ENCODE assay signal across 16 cellular contexts in the genomic region with DNA sequence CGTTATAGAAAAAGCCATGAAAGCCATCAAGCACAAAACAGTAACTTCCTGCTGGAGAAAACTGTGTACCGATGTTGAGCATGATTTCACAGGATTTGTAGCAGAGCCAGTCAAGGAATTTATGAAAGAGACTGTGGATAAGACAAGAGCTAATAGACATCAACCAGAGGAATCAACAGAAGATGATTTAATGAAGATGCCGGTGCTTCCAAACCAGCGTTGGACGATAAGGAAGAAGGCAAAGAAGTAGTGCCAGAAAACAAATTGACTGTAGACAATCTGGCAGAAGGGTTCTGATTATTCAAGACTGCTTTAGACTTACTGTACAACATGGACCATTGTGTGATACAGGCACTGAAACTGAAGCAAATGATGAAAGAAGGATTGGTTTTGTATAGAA.
"Had no signal": no experiment of that assay in that cellular context is flagged by ENCODE, and none has a peak within 500 bp of the region (broad histone marks: within the 10 kb centered on the region; RNA-seq: fewer than 3 reads in every experiment).

No MANE protein-coding gene starts in this region.

- H3K9me3 Mint-ChIP-seq: activated CD4-positive, alpha-beta memory T cell treated with anti-CD3 and anti-CD28 coated beads, Interleukin-2, amount 10 ng/mL, durations not matched to agents 7 days and 5 days; activated naive CD4-positive, alpha-beta T cell treated with anti-CD3 and anti-CD28 coated beads for 36 hours; activated T-helper 1 cell treated with anti-CD3 and anti-CD28 coated beads, Interleukin-12 subunit alpha, Interleukin-12 subunit beta, Interleukin-2, Interleukin-4 antibody, amounts not matched to agents 30 ng/mL and 10 ng/mL and 1 ng/mL, durations not matched to agents 14 hours and 24 hours and 36 hours; stimulated activated naive CD8-positive, alpha-beta T cell treated with anti-CD3 and anti-CD28 coated beads, Interleukin-15, amount 100 ng/mL, for 72 hours had no signal

- H3K27ac Mint-ChIP-seq: activated CD4-positive, alpha-beta memory T cell treated with anti-CD3 and anti-CD28 coated beads, Interleukin-2, amount 10 ng/mL, durations not matched to agents 7 days and 5 days; activated naive CD4-positive, alpha-beta T cell treated with anti-CD3 and anti-CD28 coated beads for 36 hours; activated T-helper 1 cell treated with anti-CD3 and anti-CD28 coated beads, Interleukin-12 subunit alpha, Interleukin-12 subunit beta, Interleukin-2, Interleukin-4 antibody, amounts not matched to agents 30 ng/mL and 10 ng/mL and 1 ng/mL, durations not matched to agents 14 hours and 24 hours and 36 hours had no signal

- H3K4me3 Mint-ChIP-seq: activated CD4-positive, alpha-beta memory T cell treated with anti-CD3 and anti-CD28 coated beads, Interleukin-2, amount 10 ng/mL, durations not matched to agents 7 days and 5 days; activated naive CD4-positive, alpha-beta T cell treated with anti-CD3 and anti-CD28 coated beads for 36 hours; activated T-helper 1 cell treated with anti-CD3 and anti-CD28 coated beads, Interleukin-12 subunit alpha, Interleukin-12 subunit beta, Interleukin-2, Interleukin-4 antibody, amounts not matched to agents 30 ng/mL and 10 ng/mL and 1 ng/mL, durations not matched to agents 14 hours and 24 hours and 36 hours; stimulated activated naive CD8-positive, alpha-beta T cell treated with anti-CD3 and anti-CD28 coated beads, Interleukin-15, amount 100 ng/mL, for 72 hours had no signal

- ATAC-seq: gastroesophageal sphincter; stimulated activated naive CD8-positive, alpha-beta T cell treated with anti-CD3 and anti-CD28 coated beads, Interleukin-15, amount 100 ng/mL, for 72 hours had no signal

- H3K4me1 ChIP-seq: prostate gland had no signal

- H3K36me3 ChIP-seq: prostate gland had no signal

- H3K27me3 ChIP-seq: gastroesophageal sphincter, sigmoid colon had no signal

- H3K27ac ChIP-seq: coronary artery, gastroesophageal sphincter, prostate gland, sigmoid colon, thoracic aorta had no signal

- H3K9me3 ChIP-seq: gastroesophageal sphincter, prostate gland, sigmoid colon, thoracic aorta had no signal

- H3K4me3 ChIP-seq: coronary artery, gastroesophageal sphincter, prostate gland, sigmoid colon, thoracic aorta had no signal

- DNase-seq: activated CD4-positive, alpha-beta memory T cell treated with anti-CD3 and anti-CD28 coated beads, Interleukin-2, amount 10 ng/mL, durations not matched to agents 7 days and 5 days; activated CD4-positive, alpha-beta T cell treated with anti-CD3 and anti-CD28 coated beads for 1 hour; activated CD8-positive, alpha-beta memory T cell treated with anti-CD3 and anti-CD28 coated beads, Interleukin-2, amount 50 U/mL, for 48 hours; activated naive CD4-positive, alpha-beta T cell treated with anti-CD3 and anti-CD28 coated beads for 36 hours; effector CD8-positive, alpha-beta T cell; sigmoid colon; stimulated activated CD4-positive, alpha-beta T cell treated with anti-CD3 and anti-CD28 coated beads, Interleukin-12 subunit alpha, Interleukin-12 subunit beta, amount 100 ng/mL, for 4 hours; stimulated activated CD4-positive, alpha-beta T cell treated with anti-CD3 and anti-CD28 coated beads, Interleukin-4, amount 100 ng/mL, for 1 hour; stimulated activated CD8-positive, alpha-beta memory T cell treated with anti-CD3 and anti-CD28 coated beads, Interleukin-4, amount 100 ng/mL, for 48 hours; stimulated activated naive CD8-positive, alpha-beta T cell treated with anti-CD3 and anti-CD28 coated beads, Interleukin-15, amount 100 ng/mL, for 72 hours; T-helper 9 cell had no signal

- H3K27me3 Mint-ChIP-seq: activated CD4-positive, alpha-beta memory T cell treated with anti-CD3 and anti-CD28 coated beads, Interleukin-2, amount 10 ng/mL, durations not matched to agents 7 days and 5 days; stimulated activated naive CD8-positive, alpha-beta T cell treated with anti-CD3 and anti-CD28 coated beads, Interleukin-15, amount 100 ng/mL, for 72 hours had no signal
